Comparison of ENCODE assay signal across 8 cellular contexts in the genomic region with DNA sequence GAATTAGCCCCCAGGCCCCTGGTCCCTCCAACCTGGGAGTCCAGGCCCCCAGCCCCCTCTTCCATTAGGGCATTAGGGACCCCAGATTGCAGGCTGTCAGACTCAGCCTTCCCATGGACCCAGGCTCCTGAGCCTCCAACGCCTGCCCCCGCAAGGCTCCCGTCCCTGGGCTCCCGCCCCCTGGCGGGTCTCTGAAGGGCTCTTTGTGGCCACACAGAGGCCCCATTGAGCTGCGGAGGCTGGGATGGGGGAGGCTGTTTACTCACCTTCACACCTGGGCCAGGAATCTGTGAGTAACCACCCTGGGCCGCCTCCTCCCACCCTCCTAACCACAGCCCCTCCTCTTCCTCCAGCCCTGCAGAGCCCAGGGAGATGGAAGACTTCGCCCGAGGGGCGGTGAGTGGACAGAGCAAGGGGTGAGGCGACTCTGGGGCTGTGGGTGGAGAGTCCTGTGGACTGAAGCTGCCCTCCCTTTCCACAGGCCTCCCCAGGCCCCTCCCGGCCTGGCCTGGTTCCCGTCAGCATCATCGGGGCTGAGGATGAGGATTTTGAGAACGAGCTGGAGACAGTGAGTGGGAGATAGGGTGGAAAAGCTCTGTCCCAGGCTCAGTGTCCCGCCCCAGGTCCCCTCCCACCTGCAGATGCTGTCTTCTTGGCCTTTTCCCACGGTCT. TPM values are rescaled to one million over a fixed set of nuclear protein-coding genes. Genes with fewer than 3 reads are reported as not detected.
DNase-seq lines count a peak whose midpoint lies in the region; ATAC-seq and TF ChIP-seq lines count a peak whose summit lies in the region.

No MANE protein-coding gene starts in this region.

- peaks cover 3% of the 10 kb centered on the region for H3K36me3 Mint-ChIP-seq in progenitor cell of endocrine pancreas (ENCODE audit: insufficient read depth)

- H3K4me1 ChIP-seq in right atrium auricular region, result peaks cover 0 to 37% of the 10 kb centered on the region in 2 donors
- peaks cover 70% of the 10 kb centered on the region for H3K4me1 ChIP-seq in effector memory CD4-positive, alpha-beta T cell (ENCODE audit: control insufficient read depth, insufficient read depth, low read length, poor library complexity, severe bottlenecking)

- H3K4me3 ChIP-seq in right atrium auricular region, result no peak overlapping the region
- H3K4me3 ChIP-seq in effector memory CD4-positive, alpha-beta T cell (ENCODE audit: insufficient read depth, low read depth, low read length, poor library complexity, severe bottlenecking), result peak overlapping the region; percentile 64

- peak; percentile 44 for DNase-seq in left ventricle myocardium superior
- no peak for DNase-seq in right atrium auricular region (ENCODE audit: low spot score)
- peak; percentile 85 to 90 for DNase-seq in activated CD4-positive, alpha-beta T cell treated with anti-CD3 and anti-CD28 coated beads, Interleukin-2, amount 50 U/mL, for 48 hours
- DNase-seq in effector memory CD4-positive, alpha-beta T cell, result peak; percentile 69 to 82 (median 82)
- DNase-seq in progenitor cell of endocrine pancreas (ENCODE audit: low spot score, unreplicated experiment), result peak; percentile 78
- DNase-seq in NCI-H524 (lab: John Stamatoyannopoulos, UW), result no peak
- DNase-seq in GM19238 (ENCODE audit: insufficient read length, low spot score), result no peak

- peak overlapping the region; percentile 69 for H3K4me3 Mint-ChIP-seq in progenitor cell of endocrine pancreas (ENCODE audit: low read depth)

- H3K36me3 ChIP-seq in right atrium auricular region, result peaks cover 29% of the 10 kb centered on the region
- H3K36me3 ChIP-seq in effector memory CD4-positive, alpha-beta T cell (ENCODE audit: control insufficient read depth, insufficient read depth, low read length), result peaks cover 37% of the 10 kb centered on the region

- H3K27ac ChIP-seq in right atrium auricular region, result no peak overlapping the region
- H3K27ac ChIP-seq in effector memory CD4-positive, alpha-beta T cell (ENCODE audit: insufficient read depth, low read length, poor library complexity, severe bottlenecking), result peak overlapping the region; percentile 92

- intact Hi-C loops in left ventricle myocardium superior (cut with micrococcal nuclease), result no loop called here

- TF ChIP-seq CTCF in right atrium auricular region (IDR thresholded peaks at IDR 0.05) (no peak), progenitor cell of endocrine pancreas (IDR thresholded peaks at IDR 0.05; ENCODE audit: unreplicated experiment) (peak; percentile 57)

- peaks cover 27% of the 10 kb centered on the region for H3K4me1 Mint-ChIP-seq in progenitor cell of endocrine pancreas (ENCODE audit: low read depth)

- peak overlapping the region; percentile 91 for H3K27ac Mint-ChIP-seq in progenitor cell of endocrine pancreas

- no peaks in the 10 kb centered on the region for H3K9me3 Mint-ChIP-seq in progenitor cell of endocrine pancreas (ENCODE audit: low read depth)

- ATAC-seq in left ventricle myocardium superior, result no peak
- ATAC-seq in HG03280 (IDR thresholded peaks at IDR 0.05; ENCODE audit: unreplicated experiment), result no peak

- peaks cover 6% of the 10 kb centered on the region for H3K27me3 Mint-ChIP-seq in progenitor cell of endocrine pancreas

- no peaks in the 10 kb centered on the region for H3K9me3 ChIP-seq in right atrium auricular region
- H3K9me3 ChIP-seq in effector memory CD4-positive, alpha-beta T cell (ENCODE audit: control insufficient read depth, low read length), result no peaks in the 10 kb centered on the region

- no peaks in the 10 kb centered on the region for H3K27me3 ChIP-seq in right atrium auricular region
- no peaks in the 10 kb centered on the region for H3K27me3 ChIP-seq in effector memory CD4-positive, alpha-beta T cell (replicated peaks; ENCODE audit: control insufficient read depth, insufficient read depth, low read length, poor library complexity, severe bottlenecking)

RNA-seq across cellular contexts. Expression of a gene that starts 4.9 kb away (rescaled TPM):
- total RNA-seq in left ventricle myocardium superior (26.9 TPM), right atrium auricular region (10 to 100 TPM; 27.3 to 45.8 TPM), progenitor cell of endocrine pancreas (109 and 112 TPM in 2 replicates)

RNA-seq across cellular contexts. Expression of a gene that starts 10.8 kb away (rescaled TPM):
- total RNA-seq in left ventricle myocardium superior, result not detected
- total RNA-seq in right atrium auricular region, result 1 to 10 TPM in 1 of 2 donors, not detected in 1; 1.1 TPM
- total RNA-seq in progenitor cell of endocrine pancreas, result 0.36 and 0.78 TPM in 2 replicates

RNA-seq across cellular contexts. Expression of a gene that starts 27.8 kb away (rescaled TPM):
- 559 TPM for total RNA-seq in left ventricle myocardium superior
- total RNA-seq in right atrium auricular region, result 100 to 1,000 TPM; 108 to 415 TPM
- total RNA-seq in progenitor cell of endocrine pancreas, result 2,232 and 2,439 TPM in 2 replicates

RNA-seq across cellular contexts. Expression of a gene that starts 40.4 kb away (rescaled TPM):
- total RNA-seq in left ventricle myocardium superior, result not detected
- not detected for total RNA-seq in right atrium auricular region
- total RNA-seq in progenitor cell of endocrine pancreas, result 0.84 and 1.2 TPM in 2 replicates

RNA-seq across cellular contexts. Expression of a gene that starts 43.0 kb away (rescaled TPM):
- total RNA-seq in left ventricle myocardium superior (not detected), right atrium auricular region (not detected), progenitor cell of endocrine pancreas (not detected in 2 replicates)

Comparison
In these comparisons a context has a peak if more than half of its experiments do, and no peak if none do; other contexts are left out.
1. DNase-seq: peak in left ventricle myocardium superior (single experiment), activated CD4-positive, alpha-beta T cell treated with anti-CD3 and anti-CD28 coated beads, Interleukin-2, amount 50 U/mL, for 48 hours (2 of 2), effector memory CD4-positive, alpha-beta T cell (3 of 3) and progenitor cell of endocrine pancreas (single experiment); none in right atrium auricular region (single experiment), NCI-H524 (0 of 2) and GM19238 (single experiment).